In genomic region chrX:72048515-72049455, GRCh38 we compare ENCODE assay signal across 11 cellular contexts.
DNase-seq lines count a peak whose midpoint lies in the region; ATAC-seq and TF ChIP-seq lines count a peak whose summit lies in the region.
"Had no signal": no experiment of that assay in that cellular context is flagged by ENCODE, and none has a peak within 500 bp of the region (broad histone marks: within the 10 kb centered on the region; RNA-seq: fewer than 3 reads in every experiment).

No MANE protein-coding gene starts in this region.

- H3K4me3 ChIP-seq in WERI-Rb-1 (ENCODE audit: low read depth, low read length) (no peak overlapping the region), heart left ventricle (no peak overlapping the region), right atrium auricular region (no peak overlapping the region)
- H3K4me3 ChIP-seq: BLaER1 treated with 17β-estradiol and CSF1 and Interleukin-3, amounts not matched to agents 10 nM and 100 nM; skin epidermis had no signal

- H3K4me3 Mint-ChIP-seq in activated CD4-positive, alpha-beta T cell treated with anti-CD3 and anti-CD28 coated beads, Interleukin-2, amount 10 ng/mL, durations not matched to agents 24 days and 14 days, result no peak overlapping the region
- H3K4me3 Mint-ChIP-seq: naive thymus-derived CD4-positive, alpha-beta T cell had no signal

- WGBS in heart left ventricle, 4 donors, result 54 to 88% (median 78%) methylated on average over 8 of the region's 8 CpGs

- H3K27ac ChIP-seq in WERI-Rb-1 (peak overlapping the region; percentile 21), heart left ventricle (peak overlapping the region in 1 of 12 donors; percentile 11), right atrium auricular region (no peak overlapping the region)
- H3K27ac ChIP-seq: BLaER1 treated with 17β-estradiol and CSF1 and Interleukin-3, amounts not matched to agents 10 nM and 100 nM; skin epidermis had no signal

- no peak overlapping the region for H3K27ac Mint-ChIP-seq in activated CD4-positive, alpha-beta T cell treated with anti-CD3 and anti-CD28 coated beads, Interleukin-2, amount 10 ng/mL, durations not matched to agents 24 days and 14 days
- H3K27ac Mint-ChIP-seq: naive thymus-derived CD4-positive, alpha-beta T cell had no signal

- H3K36me3 ChIP-seq in WERI-Rb-1, result peaks cover 2% of the 10 kb centered on the region; the same call in 1 of the 2 replicates
- H3K36me3 ChIP-seq in heart left ventricle, result no peaks in the 10 kb centered on the region
- no peaks in the 10 kb centered on the region for H3K36me3 ChIP-seq in right atrium auricular region
- H3K36me3 ChIP-seq: BLaER1 treated with 17β-estradiol and CSF1 and Interleukin-3, amounts not matched to agents 10 nM and 100 nM had no signal

- ATAC-seq in sciatic nerve, result no peak
- no peak for ATAC-seq in heart left ventricle
- no peak for ATAC-seq in GM18909 (IDR thresholded peaks at IDR 0.05; ENCODE audit: poor library complexity, unreplicated experiment)
- ATAC-seq: naive thymus-derived CD4-positive, alpha-beta T cell had no signal

- DNase-seq in activated CD4-positive, alpha-beta T cell treated with anti-CD3 and anti-CD28 coated beads, Interleukin-2, amount 10 ng/mL, durations not matched to agents 24 days and 14 days, result peak; percentile 56
- DNase-seq in activated CD4-positive, alpha-beta T cell treated with anti-CD3 and anti-CD28 coated beads, Interleukin-2, amount 50 U/mL, for 1 hour, result no peak
- DNase-seq in LoVo (ENCODE audit: low spot score), result peak; percentile 2
- DNase-seq in WERI-Rb-1, result peak; percentile 67
- DNase-seq in sciatic nerve (ENCODE audit: low spot score), result peak; percentile 51
- no peak for DNase-seq in heart left ventricle
- no peak for DNase-seq in right atrium auricular region (ENCODE audit: low spot score)

- H3K9me3 ChIP-seq in WERI-Rb-1 (ENCODE audit: severe bottlenecking) (no peaks in the 10 kb centered on the region), heart left ventricle (no peaks in the 10 kb centered on the region), right atrium auricular region (no peaks in the 10 kb centered on the region)
- H3K9me3 ChIP-seq: BLaER1 treated with 17β-estradiol and CSF1 and Interleukin-3, amounts not matched to agents 10 nM and 100 nM had no signal

- intact Hi-C loops in activated CD4-positive, alpha-beta T cell treated with anti-CD3 and anti-CD28 coated beads, Interleukin-2, amount 10 ng/mL, durations not matched to agents 24 days and 14 days (cut with micrococcal nuclease), result no loop called here
- intact Hi-C loops in sciatic nerve (cut with DNase I) (no loop called here), heart left ventricle (cut with DNase I) (no loop called here)

- peaks cover 1% of the 10 kb centered on the region for H3K4me1 Mint-ChIP-seq in activated CD4-positive, alpha-beta T cell treated with anti-CD3 and anti-CD28 coated beads, Interleukin-2, amount 10 ng/mL, durations not matched to agents 24 days and 14 days

- no peaks in the 10 kb centered on the region for H3K9me3 Mint-ChIP-seq in activated CD4-positive, alpha-beta T cell treated with anti-CD3 and anti-CD28 coated beads, Interleukin-2, amount 10 ng/mL, durations not matched to agents 24 days and 14 days

- peak; percentile 64 for TF ChIP-seq CTCF in WERI-Rb-1 (IDR thresholded peaks at IDR 0.05; ENCODE audit: low read depth, low read length)
- TF ChIP-seq CTCF in heart left ventricle (IDR thresholded peaks at IDR 0.05), result no peak
- no peak for TF ChIP-seq CTCF in right atrium auricular region (IDR thresholded peaks at IDR 0.05)

- no peak for TF ChIP-seq POLR2A in heart left ventricle (IDR thresholded peaks at IDR 0.05)

- peaks cover 0 to 21% (median 5%) of the 10 kb centered on the region in 12 donors for H3K4me1 ChIP-seq in heart left ventricle
- H3K4me1 ChIP-seq in right atrium auricular region, result peaks cover 0 to 8% of the 10 kb centered on the region in 2 donors

- H3K36me3 Mint-ChIP-seq in activated CD4-positive, alpha-beta T cell treated with anti-CD3 and anti-CD28 coated beads, Interleukin-2, amount 10 ng/mL, durations not matched to agents 24 days and 14 days (ENCODE audit: low read depth), result no peaks in the 10 kb centered on the region
- H3K36me3 Mint-ChIP-seq: naive thymus-derived CD4-positive, alpha-beta T cell had no signal

- peaks cover 25% of the 10 kb centered on the region for H3K27me3 Mint-ChIP-seq in activated CD4-positive, alpha-beta T cell treated with anti-CD3 and anti-CD28 coated beads, Interleukin-2, amount 10 ng/mL, durations not matched to agents 24 days and 14 days

- H3K27me3 ChIP-seq in WERI-Rb-1 (ENCODE audit: insufficient read depth, low read depth, severe bottlenecking) (no peaks in the 10 kb centered on the region), heart left ventricle (peaks cover 0 to 18% (median 0%) of the 10 kb centered on the region in 9 donors), right atrium auricular region (no peaks in the 10 kb centered on the region)

Comparison
In these comparisons a context has a peak if more than half of its experiments do, and no peak if none do; other contexts are left out.
1. DNase-seq: peak in activated CD4-positive, alpha-beta T cell treated with anti-CD3 and anti-CD28 coated beads, Interleukin-2, amount 10 ng/mL, durations not matched to agents 24 days and 14 days (single experiment), LoVo (single experiment), WERI-Rb-1 (single experiment) and sciatic nerve (single experiment); none in activated CD4-positive, alpha-beta T cell treated with anti-CD3 and anti-CD28 coated beads, Interleukin-2, amount 50 U/mL, for 1 hour (single experiment), heart left ventricle (0 of 5) and right atrium auricular region (single experiment).